ENCODE assay signal across 1 cellular context in genomic region chr12:14399871-14400270, GRCh38.
TF ChIP-seq lines count a peak whose summit lies in the region.

No MANE protein-coding gene starts in this region.

TF ChIP-seq in endothelial cell of umbilical vein, 7 proteins besides CTCF, POLR2A, EP300 and RAD21 (continued from another document):
- no peak for TF ChIP-seq MAX (IDR thresholded peaks at IDR 0.05; ENCODE audit: insufficient read depth, insufficient read length)
